ENCODE assay signal across 1 cellular context in genomic region chr7:102363549-102364393, GRCh38.
A peak's percentile ranks its signal among the peaks of the same experiment; 100 is the strongest.
TF ChIP-seq lines count a peak whose summit lies in the region.
"Not testable (repeated sequence)": the region's sequence is repeated elsewhere in the genome, so short reads cannot be mapped to it uniquely, and the experiment has no call there.

No MANE protein-coding gene starts in this region.

TF ChIP-seq in K562, 482 proteins besides CTCF, POLR2A, EP300 and RAD21 (continued from another document and continues in another):
- TF ChIP-seq ZBTB43 (CRISPR knock-in tag; IDR thresholded peaks at IDR 0.05), result peak; percentile 97
- peak; percentile 89 for TF ChIP-seq ELF1 (tag; IDR thresholded peaks at IDR 0.05)
- TF ChIP-seq, protein P1, sequence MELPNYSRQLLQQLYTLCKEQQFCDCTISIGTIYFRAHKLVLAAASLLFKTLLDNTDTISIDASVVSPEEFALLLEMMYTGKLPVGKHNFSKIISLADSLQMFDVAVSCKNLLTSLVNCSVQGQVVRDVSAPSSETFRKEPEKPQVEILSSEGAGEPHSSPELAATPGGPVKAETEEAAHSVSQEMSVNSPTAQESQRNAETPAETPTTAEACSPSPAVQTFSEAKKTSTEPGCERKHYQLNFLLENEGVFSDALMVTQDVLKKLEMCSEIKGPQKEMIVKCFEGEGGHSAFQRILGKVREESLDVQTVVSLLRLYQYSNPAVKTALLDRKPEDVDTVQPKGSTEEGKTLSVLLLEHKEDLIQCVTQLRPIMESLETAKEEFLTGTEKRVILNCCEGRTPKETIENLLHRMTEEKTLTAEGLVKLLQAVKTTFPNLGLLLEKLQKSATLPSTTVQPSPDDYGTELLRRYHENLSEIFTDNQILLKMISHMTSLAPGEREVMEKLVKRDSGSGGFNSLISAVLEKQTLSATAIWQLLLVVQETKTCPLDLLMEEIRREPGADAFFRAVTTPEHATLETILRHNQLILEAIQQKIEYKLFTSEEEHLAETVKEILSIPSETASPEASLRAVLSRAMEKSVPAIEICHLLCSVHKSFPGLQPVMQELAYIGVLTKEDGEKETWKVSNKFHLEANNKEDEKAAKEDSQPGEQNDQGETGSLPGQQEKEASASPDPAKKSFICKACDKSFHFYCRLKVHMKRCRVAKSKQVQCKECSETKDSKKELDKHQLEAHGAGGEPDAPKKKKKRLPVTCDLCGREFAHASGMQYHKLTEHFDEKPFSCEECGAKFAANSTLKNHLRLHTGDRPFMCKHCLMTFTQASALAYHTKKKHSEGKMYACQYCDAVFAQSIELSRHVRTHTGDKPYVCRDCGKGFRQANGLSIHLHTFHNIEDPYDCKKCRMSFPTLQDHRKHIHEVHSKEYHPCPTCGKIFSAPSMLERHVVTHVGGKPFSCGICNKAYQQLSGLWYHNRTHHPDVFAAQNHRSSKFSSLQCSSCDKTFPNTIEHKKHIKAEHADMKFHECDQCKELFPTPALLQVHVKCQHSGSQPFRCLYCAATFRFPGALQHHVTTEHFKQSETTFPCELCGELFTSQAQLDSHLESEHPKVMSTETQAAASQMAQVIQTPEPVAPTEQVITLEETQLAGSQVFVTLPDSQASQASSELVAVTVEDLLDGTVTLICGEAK (IDR thresholded peaks at IDR 0.05), result peak; percentile 92
- TF ChIP-seq, protein P1 (CRISPR knock-in tag; IDR thresholded peaks at IDR 0.05), result not testable (repeated sequence)
- TF ChIP-seq KLF1 (tag; IDR thresholded peaks at IDR 0.05), result peak; percentile 61; the same call in 1 of the 2 replicates
- 0 out of 2 replicates have a peak, but pooled peaks have one; percentile 34 for TF ChIP-seq VEZF1 (CRISPR knock-in tag; IDR thresholded peaks at IDR 0.05)
- TF ChIP-seq XRCC5 (IDR thresholded peaks at IDR 0.05; ENCODE audit: low read depth, low read length), result peak; percentile 33; the same call in 1 of the 2 replicates
- TF ChIP-seq MNT (conservative IDR thresholded peaks at IDR 0.05), result peak; percentile 93 to 95
- TF ChIP-seq SIN3B (IDR thresholded peaks at IDR 0.05; ENCODE audit: low read depth), result peak; percentile 45; the same call in 1 of the 2 replicates
- TF ChIP-seq, protein P2, sequence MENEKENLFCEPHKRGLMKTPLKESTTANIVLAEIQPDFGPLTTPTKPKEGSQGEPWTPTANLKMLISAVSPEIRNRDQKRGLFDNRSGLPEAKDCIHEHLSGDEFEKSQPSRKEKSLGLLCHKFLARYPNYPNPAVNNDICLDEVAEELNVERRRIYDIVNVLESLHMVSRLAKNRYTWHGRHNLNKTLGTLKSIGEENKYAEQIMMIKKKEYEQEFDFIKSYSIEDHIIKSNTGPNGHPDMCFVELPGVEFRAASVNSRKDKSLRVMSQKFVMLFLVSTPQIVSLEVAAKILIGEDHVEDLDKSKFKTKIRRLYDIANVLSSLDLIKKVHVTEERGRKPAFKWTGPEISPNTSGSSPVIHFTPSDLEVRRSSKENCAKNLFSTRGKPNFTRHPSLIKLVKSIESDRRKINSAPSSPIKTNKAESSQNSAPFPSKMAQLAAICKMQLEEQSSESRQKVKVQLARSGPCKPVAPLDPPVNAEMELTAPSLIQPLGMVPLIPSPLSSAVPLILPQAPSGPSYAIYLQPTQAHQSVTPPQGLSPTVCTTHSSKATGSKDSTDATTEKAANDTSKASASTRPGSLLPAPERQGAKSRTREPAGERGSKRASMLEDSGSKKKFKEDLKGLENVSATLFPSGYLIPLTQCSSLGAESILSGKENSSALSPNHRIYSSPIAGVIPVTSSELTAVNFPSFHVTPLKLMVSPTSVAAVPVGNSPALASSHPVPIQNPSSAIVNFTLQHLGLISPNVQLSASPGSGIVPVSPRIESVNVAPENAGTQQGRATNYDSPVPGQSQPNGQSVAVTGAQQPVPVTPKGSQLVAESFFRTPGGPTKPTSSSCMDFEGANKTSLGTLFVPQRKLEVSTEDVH (IDR thresholded peaks at IDR 0.05; ENCODE audit: low read depth, partially characterized antibody), result peak; percentile 78
- TF ChIP-seq FOXK2 (conservative IDR thresholded peaks at IDR 0.05 in 1 of 2, IDR thresholded peaks at IDR 0.05 in 1 of 2; ENCODE audit: low read depth in 2 of 2), result peak; percentile 40 to 59; a peak in 2 of 4 replicates
- TF ChIP-seq, protein P3, sequence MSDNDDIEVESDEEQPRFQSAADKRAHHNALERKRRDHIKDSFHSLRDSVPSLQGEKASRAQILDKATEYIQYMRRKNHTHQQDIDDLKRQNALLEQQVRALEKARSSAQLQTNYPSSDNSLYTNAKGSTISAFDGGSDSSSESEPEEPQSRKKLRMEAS (CRISPR knock-in tag; IDR thresholded peaks at IDR 0.05), result peak; percentile 88
- peak in 1 of 2 experiments; percentile 99 for TF ChIP-seq NCOA2 (IDR thresholded peaks at IDR 0.05; ENCODE audit: partially characterized antibody in 2 of 2)
- TF ChIP-seq BCLAF1 (IDR thresholded peaks at IDR 0.05; ENCODE audit: borderline replicate concordance in 1 of 2, control insufficient read depth in 1 of 2, low read depth in 2 of 2, low read length in 1 of 2), result peak in 1 of 2 experiments; percentile 82; a peak in 1 of 4 replicates
- peak; percentile 6 for TF ChIP-seq ZFP36 (IDR thresholded peaks at IDR 0.05; ENCODE audit: low read depth, low read length, partially characterized antibody)
- TF ChIP-seq CTBP1 (IDR thresholded peaks at IDR 0.05; ENCODE audit: borderline replicate concordance), result peak; percentile 67
- TF ChIP-seq SAP30 (IDR thresholded peaks at IDR 0.05; ENCODE audit: borderline replicate concordance, insufficient read depth, low read depth, low read length, poor library complexity, severe bottlenecking), result peak; percentile 41
- peak; percentile 62 to 82; a peak in 2 of 4 replicates for TF ChIP-seq SIN3A (IDR thresholded peaks at IDR 0.05; ENCODE audit: borderline replicate concordance in 2 of 2, control insufficient read depth in 1 of 2, low read depth in 2 of 2, low read length in 2 of 2)
- peak; percentile 66 for TF ChIP-seq NEUROD1 (IDR thresholded peaks at IDR 0.05; ENCODE audit: borderline replicate concordance, low read depth, low read length, partially characterized antibody)
- peak; percentile 39; the same call in 1 of the 2 replicates for TF ChIP-seq JUND (IDR thresholded peaks at IDR 0.05; ENCODE audit: borderline replicate concordance, low read depth, low read length)
- peak; percentile 41; the same call in 1 of the 3 replicates for TF ChIP-seq JUND (tag; IDR thresholded peaks at IDR 0.05; ENCODE audit: borderline replicate concordance, low read depth, low read length)
- TF ChIP-seq RBBP5 (IDR thresholded peaks at IDR 0.05; ENCODE audit: borderline replicate concordance, insufficient read depth, low read length, poor library complexity, severe bottlenecking), result peak; percentile 57
- TF ChIP-seq, protein P4, sequence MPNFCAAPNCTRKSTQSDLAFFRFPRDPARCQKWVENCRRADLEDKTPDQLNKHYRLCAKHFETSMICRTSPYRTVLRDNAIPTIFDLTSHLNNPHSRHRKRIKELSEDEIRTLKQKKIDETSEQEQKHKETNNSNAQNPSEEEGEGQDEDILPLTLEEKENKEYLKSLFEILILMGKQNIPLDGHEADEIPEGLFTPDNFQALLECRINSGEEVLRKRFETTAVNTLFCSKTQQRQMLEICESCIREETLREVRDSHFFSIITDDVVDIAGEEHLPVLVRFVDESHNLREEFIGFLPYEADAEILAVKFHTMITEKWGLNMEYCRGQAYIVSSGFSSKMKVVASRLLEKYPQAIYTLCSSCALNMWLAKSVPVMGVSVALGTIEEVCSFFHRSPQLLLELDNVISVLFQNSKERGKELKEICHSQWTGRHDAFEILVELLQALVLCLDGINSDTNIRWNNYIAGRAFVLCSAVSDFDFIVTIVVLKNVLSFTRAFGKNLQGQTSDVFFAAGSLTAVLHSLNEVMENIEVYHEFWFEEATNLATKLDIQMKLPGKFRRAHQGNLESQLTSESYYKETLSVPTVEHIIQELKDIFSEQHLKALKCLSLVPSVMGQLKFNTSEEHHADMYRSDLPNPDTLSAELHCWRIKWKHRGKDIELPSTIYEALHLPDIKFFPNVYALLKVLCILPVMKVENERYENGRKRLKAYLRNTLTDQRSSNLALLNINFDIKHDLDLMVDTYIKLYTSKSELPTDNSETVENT (CRISPR knock-in tag; IDR thresholded peaks at IDR 0.05), result peak; percentile 88
- TF ChIP-seq ZNF212 (CRISPR knock-in tag; IDR thresholded peaks at IDR 0.05), result 0 out of 2 replicates have a peak, but pooled peaks have one; percentile 22
- TF ChIP-seq NRF1 (conservative IDR thresholded peaks at IDR 0.05 in 1 of 2, IDR thresholded peaks at IDR 0.05 in 1 of 2), result peak; percentile 100
- peak; percentile 81 for TF ChIP-seq MYNN (IDR thresholded peaks at IDR 0.05)
- not testable (repeated sequence) for TF ChIP-seq MYNN (CRISPR knock-in tag; IDR thresholded peaks at IDR 0.05)
- peak; percentile 89 for TF ChIP-seq POLR2B (IDR thresholded peaks at IDR 0.05; ENCODE audit: low read depth, partially characterized antibody)
- peak; percentile 44; the same call in 1 of the 2 replicates for TF ChIP-seq ZBTB9 (CRISPR knock-in tag; IDR thresholded peaks at IDR 0.05)
